8 cellular contexts compared by ENCODE assay signal in genomic region chr2:95165371-95166064, GRCh38. TPM values are rescaled to one million over a fixed set of nuclear protein-coding genes. Genes with fewer than 3 reads are reported as not detected.
DNase-seq lines count a peak whose midpoint lies in the region; ATAC-seq and TF ChIP-seq lines count a peak whose summit lies in the region.

ZNF2 (plus strand) TSS chr2:95165809; CDS start chr2:95176227, 10,418 bp downstream.

- CTCF ChIA-PET in T-cell (lab: Charles Lee), result interaction anchor here (0.6 to 1.7 kb wide), 7 partner anchors 43 to 143 kb away, joined by 3 to 7 read pairs (median 3); no protein-coding TSS in a partner anchor

- peaks cover 4% of the 10 kb centered on the region for H3K36me3 Mint-ChIP-seq in T-cell
- H3K36me3 Mint-ChIP-seq in type B pancreatic cell, result peaks cover 12% of the 10 kb centered on the region

- intact Hi-C loops in heart right ventricle (cut with DNase I), result loop anchor here in 2 of 10 donors (2.0 to 5.0 kb wide), 2 partner anchors 41 to 42 kb away; partner anchors contain the start of gene ZNF892 (in 2 of the 2)

- in situ Hi-C loops in GM13977 (cut with MboI; ENCODE audit: low pct_unique_long_range_greater_than_20kb, low sequenced_read_pairs, unreplicated experiment), result no loop called here

- H3K27ac Mint-ChIP-seq in T-cell (peak within 1 kb of the TSS; percentile 97), type B pancreatic cell (peak within 1 kb of the TSS; percentile 99)

- ATAC-seq in HG02870 (IDR thresholded peaks at IDR 0.05; ENCODE audit: unreplicated experiment) (peak; percentile 93), T-cell (replicated peaks in 1 of 4) (peak; percentile 94 to 97 (median 94)), heart right ventricle (peak; percentile 98 to 99 (median 99))

- H3K9me3 Mint-ChIP-seq in T-cell (peaks cover 0 to 3% (median 0%) of the 10 kb centered on the region in 3 donors), type B pancreatic cell (no peaks in the 10 kb centered on the region)

- no peaks in the 10 kb centered on the region for H3K27me3 Mint-ChIP-seq in T-cell
- no peaks in the 10 kb centered on the region for H3K27me3 Mint-ChIP-seq in type B pancreatic cell

- H3K4me3 ChIP-seq in heart right ventricle, result peak within 1 kb of the TSS; percentile 59 to 93 (median 76)

- 0% methylated on average over 56 of the region's 56 CpGs for WGBS in heart right ventricle, 2 donors

- peaks cover 4 to 27% (median 22%) of the 10 kb centered on the region in 9 donors for H3K4me1 ChIP-seq in heart right ventricle

- H3K36me3 ChIP-seq in heart right ventricle, result no peaks in the 10 kb centered on the region

- no peaks in the 10 kb centered on the region for H3K27me3 ChIP-seq in heart right ventricle

- peaks cover 41 to 46% (median 44%) of the 10 kb centered on the region in 3 donors for H3K4me1 Mint-ChIP-seq in T-cell
- H3K4me1 Mint-ChIP-seq in type B pancreatic cell (ENCODE audit: unreplicated experiment), result peaks cover 25% of the 10 kb centered on the region

- TF ChIP-seq CTCF in GM13977 (IDR thresholded peaks at IDR 0.05; ENCODE audit: extremely low read depth, insufficient read depth, missing control alignments) (no peak), heart right ventricle (IDR thresholded peaks at IDR 0.05) (peak in 3 of 9 donors; percentile 4 to 32 (median 12)), type B pancreatic cell (conservative IDR thresholded peaks at IDR 0.05) (no peak)

- DNase-seq in GM13977 (ENCODE audit: low spot score) (peak; percentile 96), NCI-H146 (lab: John Stamatoyannopoulos, UW) (peak; percentile 97), T-cell (peak; percentile 93 to 98 (median 96)), amniotic epithelial cell (ENCODE audit: low read depth) (peak; percentile 96), heart right ventricle (peak; percentile 98), pons (ENCODE audit: low spot score) (peak; percentile 98), type B pancreatic cell (ENCODE audit: extremely low spot score, unreplicated experiment) (peak; percentile 97)

- peak within 1 kb of the TSS; percentile 57 to 97 (median 94) for H3K27ac ChIP-seq in heart right ventricle

- H3K9me3 ChIP-seq in heart right ventricle, result no peaks in the 10 kb centered on the region

- H3K4me3 Mint-ChIP-seq in T-cell (peak within 1 kb of the TSS; percentile 98 to 99 (median 99)), type B pancreatic cell (peak within 1 kb of the TSS; percentile 100)

- POLR2A ChIA-PET in T-cell (lab: Charles Lee), result interaction anchor here (0.6 to 1.1 kb wide), 2 partner anchors 229 to 238 kb away, joined by 3 read pairs; no protein-coding TSS in a partner anchor

RNA-seq across cellular contexts. Expression of gene ZNF2, which starts in this region (rescaled TPM):
- total RNA-seq in T-cell (1 to 10 TPM; 1.8 to 8.2 (median 7.5) TPM), heart right ventricle (1 to 10 TPM; 2.6 to 4.8 (median 3.5) TPM), type B pancreatic cell (ENCODE audit: low replicate concordance) (4.2 and 6.2 TPM in 2 replicates)
- 1 to 10 TPM; 1.4 to 1.5 TPM for polyA plus RNA-seq in heart right ventricle

Comparison
In these comparisons a context has a peak if more than half of its experiments do, and no peak if none do; other contexts are left out.
1. Peak in every context shown above with its lines: DNase-seq, ATAC-seq, H3K4me3 ChIP-seq and H3K27ac ChIP-seq.